9 cellular contexts compared by ENCODE assay signal in the genomic region with DNA sequence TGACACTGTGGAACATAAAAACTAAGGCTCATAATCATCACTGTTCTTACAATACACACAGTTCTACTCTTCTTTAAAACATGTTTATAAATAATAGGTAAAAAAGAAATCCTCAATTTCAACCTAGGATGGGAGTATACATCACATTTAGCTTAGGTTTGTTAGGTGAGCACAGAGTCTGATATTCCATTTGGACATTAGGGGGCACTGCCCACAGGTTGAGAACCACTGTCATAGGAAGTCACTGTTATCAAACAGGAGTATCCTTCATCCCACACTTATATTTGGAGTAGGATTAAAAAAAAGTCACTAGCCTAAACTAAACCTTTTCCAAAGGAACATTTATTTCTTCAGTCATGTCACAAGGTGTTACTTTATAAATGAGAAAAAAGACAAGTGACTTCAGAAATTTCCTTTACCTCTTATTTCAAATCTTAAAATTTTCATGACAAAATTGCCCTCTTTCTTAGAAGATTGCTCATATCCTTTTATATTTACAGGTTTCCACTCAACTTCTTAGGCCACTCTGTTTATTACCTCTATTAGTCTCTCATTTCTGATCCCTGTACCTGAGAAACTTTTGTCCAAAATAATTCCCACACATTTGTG.
DNase-seq lines count a peak whose midpoint lies in the region; ATAC-seq lines count a peak whose summit lies in the region.
"Had no signal": no experiment of that assay in that cellular context is flagged by ENCODE, and none has a peak within 500 bp of the region (broad histone marks: within the 10 kb centered on the region; RNA-seq: fewer than 3 reads in every experiment).

No MANE protein-coding gene starts in this region.

- no peaks in the 10 kb centered on the region for H3K36me3 Mint-ChIP-seq in activated T-helper 2 cell treated with anti-CD3 and anti-CD28 coated beads, Interferon-gamma antibody, Interleukin-2, Interleukin-4, amounts not matched to agents 10 μg/mL and 5 μg/mL and 100 μg/mL, durations not matched to agents 14 hours and 24 hours and 36 hours (ENCODE audit: low read depth)

- peaks cover 6% of the 10 kb centered on the region for H3K9me3 Mint-ChIP-seq in activated T-helper 2 cell treated with anti-CD3 and anti-CD28 coated beads, Interferon-gamma antibody, Interleukin-2, Interleukin-4, amounts not matched to agents 10 μg/mL and 5 μg/mL and 100 μg/mL, durations not matched to agents 14 hours and 24 hours and 36 hours

- ATAC-seq in HG02798 (IDR thresholded peaks at IDR 0.05; ENCODE audit: poor library complexity, unreplicated experiment) (peak; percentile 80), GM18519 (IDR thresholded peaks at IDR 0.05; ENCODE audit: low FRiP score, unreplicated experiment) (no peak)

- H3K27ac Mint-ChIP-seq in activated T-helper 2 cell treated with anti-CD3 and anti-CD28 coated beads, Interferon-gamma antibody, Interleukin-2, Interleukin-4, amounts not matched to agents 10 μg/mL and 5 μg/mL and 100 μg/mL, durations not matched to agents 14 hours and 24 hours and 36 hours, result no peak overlapping the region
- H3K27ac Mint-ChIP-seq: activated B cell treated with CpG ODN at 0.5 μM for 24 hours had no signal

- intact Hi-C loops in activated T-helper 2 cell treated with anti-CD3 and anti-CD28 coated beads, Interferon-gamma antibody, Interleukin-2, Interleukin-4, amounts not matched to agents 10 μg/mL and 5 μg/mL and 100 μg/mL, durations not matched to agents 14 hours and 24 hours and 36 hours (cut with micrococcal nuclease), result loop anchor here (10.0 kb wide), 2 partner anchors 240 to 440 kb away; a partner anchor contains a TSS

- H3K27me3 Mint-ChIP-seq in activated T-helper 2 cell treated with anti-CD3 and anti-CD28 coated beads, Interferon-gamma antibody, Interleukin-2, Interleukin-4, amounts not matched to agents 10 μg/mL and 5 μg/mL and 100 μg/mL, durations not matched to agents 14 hours and 24 hours and 36 hours (ENCODE audit: low read depth), result no peaks in the 10 kb centered on the region
- H3K27me3 Mint-ChIP-seq: activated B cell treated with CpG ODN at 0.5 μM for 24 hours had no signal

- H3K4me3 Mint-ChIP-seq in activated T-helper 2 cell treated with anti-CD3 and anti-CD28 coated beads, Interferon-gamma antibody, Interleukin-2, Interleukin-4, amounts not matched to agents 10 μg/mL and 5 μg/mL and 100 μg/mL, durations not matched to agents 14 hours and 24 hours and 36 hours (ENCODE audit: low read depth), result no peak overlapping the region
- H3K4me3 Mint-ChIP-seq: activated B cell treated with CpG ODN at 0.5 μM for 24 hours had no signal

- H3K4me1 Mint-ChIP-seq in activated T-helper 2 cell treated with anti-CD3 and anti-CD28 coated beads, Interferon-gamma antibody, Interleukin-2, Interleukin-4, amounts not matched to agents 10 μg/mL and 5 μg/mL and 100 μg/mL, durations not matched to agents 14 hours and 24 hours and 36 hours (ENCODE audit: low read depth), result no peaks in the 10 kb centered on the region
- H3K4me1 Mint-ChIP-seq: activated B cell treated with CpG ODN at 0.5 μM for 24 hours had no signal

- peak; percentile 7 for DNase-seq in NCI-H1105 treated with DMSO at 0.1 percent for 48 hours (lab: John Stamatoyannopoulos, UW)
- no peak for DNase-seq in NCI-H1105 (lab: John Stamatoyannopoulos, UW)
- peak; percentile 30 to 43 for DNase-seq in SHP77 (lab: John Stamatoyannopoulos, UW)
- peak; percentile 43 for DNase-seq in kidney tubule cell (ENCODE audit: low spot score)
- DNase-seq in stimulated activated CD4-positive, alpha-beta T cell treated with anti-CD3 and anti-CD28 coated beads, Interleukin-4, amount 100 ng/mL, for 24 hours, result no peak
- no peak for DNase-seq in activated T-helper 2 cell treated with anti-CD3 and anti-CD28 coated beads, Interferon-gamma antibody, Interleukin-2, Interleukin-4, amounts not matched to agents 10 μg/mL and 5 μg/mL and 100 μg/mL, durations not matched to agents 14 hours and 24 hours and 36 hours (ENCODE audit: low spot score)
- DNase-seq: activated B cell treated with CpG ODN at 0.5 μM for 24 hours had no signal

Comparison
In these comparisons a context has a peak if more than half of its experiments do, and no peak if none do; other contexts are left out.
1. DNase-seq: peak in NCI-H1105 treated with DMSO at 0.1 percent for 48 hours (single experiment), SHP77 (2 of 2) and kidney tubule cell (single experiment); none in NCI-H1105 (single experiment), stimulated activated CD4-positive, alpha-beta T cell treated with anti-CD3 and anti-CD28 coated beads, Interleukin-4, amount 100 ng/mL, for 24 hours (single experiment) and activated T-helper 2 cell treated with anti-CD3 and anti-CD28 coated beads, Interferon-gamma antibody, Interleukin-2, Interleukin-4, amounts not matched to agents 10 μg/mL and 5 μg/mL and 100 μg/mL, durations not matched to agents 14 hours and 24 hours and 36 hours (single experiment).